Comparison of ENCODE assay signal across 10 cellular contexts in genomic region chr6:159594750-159595117, GRCh38.
DNase-seq lines count a peak whose midpoint lies in the region; ATAC-seq and TF ChIP-seq lines count a peak whose summit lies in the region.
"Had no signal": no experiment of that assay in that cellular context is flagged by ENCODE, and none has a peak within 500 bp of the region (broad histone marks: within the 10 kb centered on the region; RNA-seq: fewer than 3 reads in every experiment).

No MANE protein-coding gene starts in this region.

- H3K4me3 ChIP-seq in thoracic aorta (peak overlapping the region; percentile 48), Peyer's patch (no peak overlapping the region)
- H3K4me3 ChIP-seq: transverse colon had no signal

- H3K27ac ChIP-seq in foreskin keratinocyte (peak overlapping the region; percentile 86), thoracic aorta (peak overlapping the region; percentile 86 to 88), Peyer's patch (no peak overlapping the region)
- H3K27ac ChIP-seq: transverse colon had no signal

- H3K4me1 ChIP-seq in foreskin keratinocyte: peaks cover 17% of the 10 kb centered on the region
- H3K4me1 ChIP-seq in thoracic aorta (ENCODE audit: control insufficient read depth in 1 of 2, low read depth in 2 of 2): peaks cover 5 to 26% of the 10 kb centered on the region in 2 donors
- no peaks in the 10 kb centered on the region for H3K4me1 ChIP-seq in Peyer's patch

- intact Hi-C loops in activated T-helper 2 cell treated with anti-CD3 and anti-CD28 coated beads, Interferon-gamma antibody, Interleukin-2, Interleukin-4, amounts not matched to agents 10 μg/mL and 5 μg/mL and 100 μg/mL, durations not matched to agents 14 hours and 24 hours and 36 hours (cut with micrococcal nuclease): no loop called here

- H3K9me3 Mint-ChIP-seq in activated T-cell treated with anti-CD3 and anti-CD28 coated beads, Interleukin-2, amount 50 U/mL, for 24 hours: no peaks in the 10 kb centered on the region
- no peaks in the 10 kb centered on the region for H3K9me3 Mint-ChIP-seq in activated T-helper 2 cell treated with anti-CD3 and anti-CD28 coated beads, Interferon-gamma antibody, Interleukin-2, Interleukin-4, amounts not matched to agents 10 μg/mL and 5 μg/mL and 100 μg/mL, durations not matched to agents 14 hours and 24 hours and 36 hours

- peak; percentile 92 for ATAC-seq in foreskin keratinocyte
- peak; percentile 91 for ATAC-seq in thoracic aorta (ENCODE audit: insufficient number of reproducible peaks, low FRiP score, low read depth)
- ATAC-seq in HG02623 (IDR thresholded peaks at IDR 0.05; ENCODE audit: unreplicated experiment): no peak

- peak overlapping the region; percentile 80 for H3K27ac Mint-ChIP-seq in activated T-cell treated with anti-CD3 and anti-CD28 coated beads, Interleukin-2, amount 50 U/mL, for 24 hours
- H3K27ac Mint-ChIP-seq in activated T-helper 2 cell treated with anti-CD3 and anti-CD28 coated beads, Interferon-gamma antibody, Interleukin-2, Interleukin-4, amounts not matched to agents 10 μg/mL and 5 μg/mL and 100 μg/mL, durations not matched to agents 14 hours and 24 hours and 36 hours: peak overlapping the region; percentile 63
- H3K27ac Mint-ChIP-seq: B cell had no signal

- H3K36me3 Mint-ChIP-seq in activated T-cell treated with anti-CD3 and anti-CD28 coated beads, Interleukin-2, amount 50 U/mL, for 24 hours (ENCODE audit: low read depth): no peaks in the 10 kb centered on the region
- no peaks in the 10 kb centered on the region for H3K36me3 Mint-ChIP-seq in activated T-helper 2 cell treated with anti-CD3 and anti-CD28 coated beads, Interferon-gamma antibody, Interleukin-2, Interleukin-4, amounts not matched to agents 10 μg/mL and 5 μg/mL and 100 μg/mL, durations not matched to agents 14 hours and 24 hours and 36 hours (ENCODE audit: low read depth)

- no peaks in the 10 kb centered on the region for H3K36me3 ChIP-seq in thoracic aorta
- H3K36me3 ChIP-seq in Peyer's patch: no peaks in the 10 kb centered on the region
- H3K36me3 ChIP-seq: transverse colon had no signal

- H3K27me3 ChIP-seq in foreskin keratinocyte (no peaks in the 10 kb centered on the region), thoracic aorta (replicated peaks; ENCODE audit: insufficient read depth) (no peaks in the 10 kb centered on the region), Peyer's patch (no peaks in the 10 kb centered on the region)
- H3K27me3 ChIP-seq: transverse colon had no signal

- TF ChIP-seq CTCF in foreskin keratinocyte (conservative IDR thresholded peaks at IDR 0.05) (no peak), thoracic aorta (IDR thresholded peaks at IDR 0.05) (no peak), Peyer's patch (IDR thresholded peaks at IDR 0.05) (no peak)

- H3K4me1 Mint-ChIP-seq in activated T-cell treated with anti-CD3 and anti-CD28 coated beads, Interleukin-2, amount 50 U/mL, for 24 hours (ENCODE audit: low read depth): peaks cover 16% of the 10 kb centered on the region
- H3K4me1 Mint-ChIP-seq in activated T-helper 2 cell treated with anti-CD3 and anti-CD28 coated beads, Interferon-gamma antibody, Interleukin-2, Interleukin-4, amounts not matched to agents 10 μg/mL and 5 μg/mL and 100 μg/mL, durations not matched to agents 14 hours and 24 hours and 36 hours (ENCODE audit: low read depth): peaks cover 9% of the 10 kb centered on the region
- H3K4me1 Mint-ChIP-seq: B cell had no signal

- H3K27me3 Mint-ChIP-seq in activated T-cell treated with anti-CD3 and anti-CD28 coated beads, Interleukin-2, amount 50 U/mL, for 24 hours: peaks cover 6% of the 10 kb centered on the region
- H3K27me3 Mint-ChIP-seq in activated T-helper 2 cell treated with anti-CD3 and anti-CD28 coated beads, Interferon-gamma antibody, Interleukin-2, Interleukin-4, amounts not matched to agents 10 μg/mL and 5 μg/mL and 100 μg/mL, durations not matched to agents 14 hours and 24 hours and 36 hours (ENCODE audit: low read depth): no peaks in the 10 kb centered on the region
- H3K27me3 Mint-ChIP-seq: B cell had no signal

- no peak overlapping the region for H3K4me3 Mint-ChIP-seq in activated T-cell treated with anti-CD3 and anti-CD28 coated beads, Interleukin-2, amount 50 U/mL, for 24 hours
- no peak overlapping the region for H3K4me3 Mint-ChIP-seq in activated T-helper 2 cell treated with anti-CD3 and anti-CD28 coated beads, Interferon-gamma antibody, Interleukin-2, Interleukin-4, amounts not matched to agents 10 μg/mL and 5 μg/mL and 100 μg/mL, durations not matched to agents 14 hours and 24 hours and 36 hours (ENCODE audit: low read depth)
- H3K4me3 Mint-ChIP-seq: B cell had no signal

- DNase-seq in activated T-cell treated with anti-CD3 and anti-CD28 coated beads, Interleukin-2, amount 50 U/mL, for 24 hours: no peak
- no peak for DNase-seq in activated T-cell treated with anti-CD3 and anti-CD28 coated beads, Interleukin-2, amount 50 U/mL, for 1 hour
- no peak for DNase-seq in activated T-helper 2 cell treated with anti-CD3 and anti-CD28 coated beads, Interferon-gamma antibody, Interleukin-2, Interleukin-4, amounts not matched to agents 10 μg/mL and 5 μg/mL and 100 μg/mL, durations not matched to agents 14 hours and 24 hours and 36 hours (ENCODE audit: low spot score)
- DNase-seq in foreskin keratinocyte: peak; percentile 52 to 73
- DNase-seq in thoracic aorta (ENCODE audit: low spot score): no peak
- no peak for DNase-seq in NCI-H128 (lab: John Stamatoyannopoulos, UW; ENCODE audit: unreplicated experiment)
- no peak for DNase-seq in Peyer's patch
- DNase-seq: transverse colon had no signal

- no peaks in the 10 kb centered on the region for H3K9me3 ChIP-seq in thoracic aorta
- H3K9me3 ChIP-seq in Peyer's patch: no peaks in the 10 kb centered on the region
- H3K9me3 ChIP-seq: transverse colon had no signal

- no peak for TF ChIP-seq POLR2A in Peyer's patch (IDR thresholded peaks at IDR 0.05)

Comparison
In these comparisons a context has a peak if more than half of its experiments do, and no peak if none do; other contexts are left out.
1. DNase-seq: peak in foreskin keratinocyte (2 of 2); none in activated T-cell treated with anti-CD3 and anti-CD28 coated beads, Interleukin-2, amount 50 U/mL, for 24 hours (single experiment), activated T-cell treated with anti-CD3 and anti-CD28 coated beads, Interleukin-2, amount 50 U/mL, for 1 hour (single experiment), activated T-helper 2 cell treated with anti-CD3 and anti-CD28 coated beads, Interferon-gamma antibody, Interleukin-2, Interleukin-4, amounts not matched to agents 10 μg/mL and 5 μg/mL and 100 μg/mL, durations not matched to agents 14 hours and 24 hours and 36 hours (single experiment), thoracic aorta (single experiment), NCI-H128 (single experiment) and Peyer's patch (0 of 3).
2. H3K27ac ChIP-seq: peak in foreskin keratinocyte (single experiment) and thoracic aorta (2 of 2); none in Peyer's patch (0 of 4).